In genomic region chr5:65029178-65029577, GRCh38 we compare ENCODE assay signal across 21 cellular contexts.
"Had no signal": no experiment of that assay in that cellular context is flagged by ENCODE, and none has a peak within 500 bp of the region (broad histone marks: within the 10 kb centered on the region; RNA-seq: fewer than 3 reads in every experiment).

No MANE protein-coding gene starts in this region.

- H3K4me1 ChIP-seq: esophagus squamous epithelium, prostate gland, testis, tibial artery had no signal

- H3K9me3 ChIP-seq: esophagus squamous epithelium, prostate gland, sigmoid colon, spleen, testis, tibial artery had no signal

- H3K4me3 ChIP-seq: esophagus squamous epithelium, neural progenitor cell, prostate gland, sigmoid colon, spleen, testis, tibial artery had no signal

- H3K36me3 ChIP-seq: esophagus squamous epithelium, neural progenitor cell, prostate gland, sigmoid colon, spleen, tibial artery had no signal

- DNase-seq: cortex of kidney; effector memory CD8-positive, alpha-beta T cell; erythroblast; esophagus squamous epithelium; hypothalamus; immature natural killer cell; kidney; mesenchymal stem cell; naive thymus-derived CD4-positive, alpha-beta T cell; right cardiac atrium; sigmoid colon; spleen; stimulated activated CD4-positive, alpha-beta T cell treated with anti-CD3 and anti-CD28 coated beads, Interleukin-4, amount 100 ng/mL, for 4 hours; stimulated activated naive CD8-positive, alpha-beta T cell treated with anti-CD3 and anti-CD28 coated beads, Interleukin-15, Interleukin-2, amounts not matched to agents 100 U/mL and 50 U/mL, for 24 hours; substantia nigra; testis; tibial artery had no signal

- ATAC-seq: effector memory CD8-positive, alpha-beta T cell; left lobe of liver; naive thymus-derived CD4-positive, alpha-beta T cell; right cardiac atrium; stimulated activated memory B cell treated with anti-CD40 and anti-IgM and Interleukin-4, amounts not matched to agents 10 μg/mL and 1 μg/mL and 100 μg/mL, for 72 hours; stimulated activated naive CD8-positive, alpha-beta T cell treated with anti-CD3 and anti-CD28 coated beads, Interleukin-15, Interleukin-2, amounts not matched to agents 100 U/mL and 50 U/mL, for 24 hours had no signal
